8 cellular contexts compared by ENCODE assay signal in the genomic region with DNA sequence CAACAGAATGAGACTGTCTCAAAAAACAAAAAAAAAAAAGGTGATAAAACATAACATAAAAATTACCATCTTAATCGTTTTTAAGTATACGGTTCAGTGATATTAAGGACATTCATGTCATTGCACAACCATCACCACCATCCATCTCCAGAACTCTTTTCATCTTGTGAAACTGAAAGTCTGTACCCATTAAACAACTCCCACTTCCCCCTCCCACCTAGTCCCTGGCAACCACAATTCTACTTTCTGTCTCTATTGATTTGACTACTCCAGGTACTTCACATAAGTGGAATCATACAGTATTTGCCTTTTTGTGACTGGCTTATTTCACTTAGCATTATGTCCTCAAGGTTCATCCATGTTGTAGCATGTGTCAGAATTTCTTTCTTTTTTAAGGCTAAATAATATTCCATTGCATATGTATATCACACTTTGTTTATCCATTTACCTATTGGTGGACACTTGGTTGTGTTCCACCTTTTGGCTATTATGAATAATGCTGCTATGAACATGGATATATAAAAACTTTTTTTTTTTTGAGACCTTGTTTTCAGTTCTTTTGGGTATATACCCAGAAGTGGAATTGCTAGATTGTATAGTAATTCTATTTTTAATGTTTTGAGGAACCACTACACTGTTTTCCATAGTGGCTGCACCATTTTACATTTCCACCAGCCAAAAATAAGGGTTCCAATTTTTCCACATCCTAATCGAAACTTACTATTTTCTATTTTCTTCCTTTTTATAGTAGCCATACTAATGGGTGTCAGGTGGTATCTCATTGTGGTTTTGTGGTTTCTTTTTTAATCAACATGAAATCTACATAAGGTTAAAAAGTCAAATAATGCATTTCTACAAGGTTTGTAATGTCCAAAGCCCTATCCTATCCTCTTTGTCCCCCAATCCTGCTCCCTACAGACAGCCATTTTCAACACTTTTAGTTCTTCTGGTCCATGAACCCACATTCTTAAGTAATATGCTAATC. TPM values are rescaled to one million over a fixed set of nuclear protein-coding genes. Genes with fewer than 3 reads are reported as not detected.
A peak's percentile ranks its signal among the peaks of the same experiment; 100 is the strongest.
DNase-seq lines count a peak whose midpoint lies in the region; ATAC-seq and TF ChIP-seq lines count a peak whose summit lies in the region.

No MANE protein-coding gene starts in this region.

- peaks cover 0 to 7% (median 0%) of the 10 kb centered on the region in 4 donors for H3K4me1 ChIP-seq in transverse colon
- H3K4me1 ChIP-seq in GM23338 (ENCODE audit: insufficient read depth), result no peaks in the 10 kb centered on the region

- H3K9me2 ChIP-seq in GM23338 (ENCODE audit: insufficient read depth), result no peaks in the 10 kb centered on the region

- H3K27ac ChIP-seq in transverse colon (no peak overlapping the region), GM23338 (ENCODE audit: low read depth) (no peak overlapping the region)

- H3K9me3 ChIP-seq in transverse colon, result no peaks in the 10 kb centered on the region

- H3K27ac Mint-ChIP-seq in activated CD4-positive, alpha-beta T cell treated with anti-CD3 and anti-CD28 coated beads, Interleukin-2, amount 10 ng/mL, durations not matched to agents 24 days and 14 days, result peak overlapping the region; percentile 59
- no peak overlapping the region for H3K27ac Mint-ChIP-seq in stimulated activated effector memory CD8-positive, alpha-beta T cell treated with anti-CD3 and anti-CD28 coated beads, Interleukin-12 subunit alpha, Interleukin-12 subunit beta, amount 100 ng/mL, for 72 hours
- H3K27ac Mint-ChIP-seq in GM23338, result no peak overlapping the region

- no peaks in the 10 kb centered on the region for H3K27me3 ChIP-seq in transverse colon
- no peaks in the 10 kb centered on the region for H3K27me3 ChIP-seq in GM23338 (ENCODE audit: insufficient read depth)

- 58 to 60% methylated on average over 3 of the region's 3 CpGs for WGBS in transverse colon (ENCODE audit: low coverage in 1 of 2), 2 donors

- TF ChIP-seq POLR2A in transverse colon (IDR thresholded peaks at IDR 0.05), result no peak

- intact Hi-C loops in activated CD4-positive, alpha-beta T cell treated with anti-CD3 and anti-CD28 coated beads, Interleukin-2, amount 10 ng/mL, durations not matched to agents 24 days and 14 days (cut with micrococcal nuclease), result loop anchor here (1.0 kb wide), 9 partner anchors 13 to 297 kb away; a partner anchor contains a TSS
- intact Hi-C loops in transverse colon (cut with DNase I; ENCODE audit: low total_unique reads), result no loop called here

- no peaks in the 10 kb centered on the region for H4K20me1 ChIP-seq in GM23338 (replicated peaks; ENCODE audit: insufficient read depth)

- peaks cover 30% of the 10 kb centered on the region for H3K27me3 Mint-ChIP-seq in activated CD4-positive, alpha-beta T cell treated with anti-CD3 and anti-CD28 coated beads, Interleukin-2, amount 10 ng/mL, durations not matched to agents 24 days and 14 days
- no peaks in the 10 kb centered on the region for H3K27me3 Mint-ChIP-seq in GM23338 (ENCODE audit: insufficient read depth, low read depth, poor library complexity)

- H3K9me3 Mint-ChIP-seq in activated CD4-positive, alpha-beta T cell treated with anti-CD3 and anti-CD28 coated beads, Interleukin-2, amount 10 ng/mL, durations not matched to agents 24 days and 14 days, result no peaks in the 10 kb centered on the region
- H3K9me3 Mint-ChIP-seq in stimulated activated effector memory CD8-positive, alpha-beta T cell treated with anti-CD3 and anti-CD28 coated beads, Interleukin-12 subunit alpha, Interleukin-12 subunit beta, amount 100 ng/mL, for 72 hours, result no peaks in the 10 kb centered on the region
- no peaks in the 10 kb centered on the region for H3K9me3 Mint-ChIP-seq in GM23338

- H3K36me3 ChIP-seq in transverse colon (no peaks in the 10 kb centered on the region), GM23338 (ENCODE audit: insufficient read depth) (no peaks in the 10 kb centered on the region)

- DNase-seq in activated CD4-positive, alpha-beta T cell treated with anti-CD3 and anti-CD28 coated beads for 24 hours (ENCODE audit: low read depth in 2 of 2), result peak; percentile 16 to 29
- no peak for DNase-seq in activated CD4-positive, alpha-beta T cell treated with anti-CD3 and anti-CD28 coated beads, Interleukin-2, amount 50 U/mL, for 1 hour
- DNase-seq in activated CD4-positive, alpha-beta T cell treated with anti-CD3 and anti-CD28 coated beads, Interleukin-2, amount 10 ng/mL, durations not matched to agents 24 days and 14 days, result peak; percentile 85
- peak in 1 of 2 donors; percentile 60 for DNase-seq in stimulated activated effector memory CD8-positive, alpha-beta T cell treated with anti-CD3 and anti-CD28 coated beads, Interleukin-12 subunit alpha, Interleukin-12 subunit beta, amount 100 ng/mL, for 72 hours (ENCODE audit: low spot score in 2 of 2)
- DNase-seq in transverse colon, result no peak
- DNase-seq in NCI-H82 treated with DMSO at 0.1 percent for 48 hours (lab: John Stamatoyannopoulos, UW; ENCODE audit: unreplicated experiment), result no peak
- DNase-seq in GM23338 (ENCODE audit: low spot score), result no peak

- no peaks in the 10 kb centered on the region for H3K36me3 Mint-ChIP-seq in activated CD4-positive, alpha-beta T cell treated with anti-CD3 and anti-CD28 coated beads, Interleukin-2, amount 10 ng/mL, durations not matched to agents 24 days and 14 days (ENCODE audit: low read depth)
- peaks cover 6% of the 10 kb centered on the region for H3K36me3 Mint-ChIP-seq in stimulated activated effector memory CD8-positive, alpha-beta T cell treated with anti-CD3 and anti-CD28 coated beads, Interleukin-12 subunit alpha, Interleukin-12 subunit beta, amount 100 ng/mL, for 72 hours
- H3K36me3 Mint-ChIP-seq in GM23338 (ENCODE audit: low read depth), result no peaks in the 10 kb centered on the region

- TF ChIP-seq EP300 in transverse colon (IDR thresholded peaks at IDR 0.05; ENCODE audit: low read depth), result no peak

- in situ Hi-C loops in transverse colon (cut with MboI; ENCODE audit: low pct_ligation_motif_present in 1 of 4, low pct_unique_long_range_greater_than_20kb in 1 of 4, low sequenced_read_pairs in 3 of 4), result loop anchor here (5.0 to 25.0 kb wide), 3 partner anchors 271 to 294 kb away; no protein-coding TSS in a partner anchor

- no peaks in the 10 kb centered on the region for H3F3A ChIP-seq in GM23338 (replicated peaks; ENCODE audit: low read depth)

- TF ChIP-seq CTCF in transverse colon (IDR thresholded peaks at IDR 0.05) (no peak), GM23338 (conservative IDR thresholded peaks at IDR 0.05; ENCODE audit: low read depth in 2 of 2) (no peak)

- H3K4me1 Mint-ChIP-seq in activated CD4-positive, alpha-beta T cell treated with anti-CD3 and anti-CD28 coated beads, Interleukin-2, amount 10 ng/mL, durations not matched to agents 24 days and 14 days, result peaks cover 13% of the 10 kb centered on the region
- peaks cover 20% of the 10 kb centered on the region for H3K4me1 Mint-ChIP-seq in stimulated activated effector memory CD8-positive, alpha-beta T cell treated with anti-CD3 and anti-CD28 coated beads, Interleukin-12 subunit alpha, Interleukin-12 subunit beta, amount 100 ng/mL, for 72 hours
- H3K4me1 Mint-ChIP-seq in GM23338, result no peaks in the 10 kb centered on the region

- H3K4me3 Mint-ChIP-seq in activated CD4-positive, alpha-beta T cell treated with anti-CD3 and anti-CD28 coated beads, Interleukin-2, amount 10 ng/mL, durations not matched to agents 24 days and 14 days, result peak overlapping the region; percentile 34
- no peak overlapping the region for H3K4me3 Mint-ChIP-seq in stimulated activated effector memory CD8-positive, alpha-beta T cell treated with anti-CD3 and anti-CD28 coated beads, Interleukin-12 subunit alpha, Interleukin-12 subunit beta, amount 100 ng/mL, for 72 hours
- no peak overlapping the region for H3K4me3 Mint-ChIP-seq in GM23338

- ATAC-seq in HG03097 (IDR thresholded peaks at IDR 0.05; ENCODE audit: low FRiP score, unreplicated experiment) (peak; percentile 86), GM23338 (no peak)
- peak; percentile 97 for ATAC-seq in stimulated activated effector memory CD8-positive, alpha-beta T cell treated with anti-CD3 and anti-CD28 coated beads, Interleukin-12 subunit alpha, Interleukin-12 subunit beta, amount 100 ng/mL, for 72 hours

- no peak overlapping the region for H3K4me2 ChIP-seq in GM23338

- no peaks in the 10 kb centered on the region for H3K79me2 ChIP-seq in GM23338 (replicated peaks; ENCODE audit: insufficient read depth)

- no peak overlapping the region for H2AFZ ChIP-seq in GM23338

- H3K4me3 ChIP-seq in transverse colon (no peak overlapping the region), GM23338 (no peak overlapping the region)

TF ChIP-seq in GM23338, 12 proteins besides CTCF, POLR2A, EP300 and RAD21 (continues in another document):
- TF ChIP-seq ZNF114 (CRISPR knock-in tag; IDR thresholded peaks at IDR 0.05) (no peak), STAT1 (IDR thresholded peaks at IDR 0.05; ENCODE audit: unreplicated experiment) (no peak), EZH2 (IDR thresholded peaks at IDR 0.05; ENCODE audit: low read depth, unreplicated experiment) (no peak), EZH2phosphoT487 (IDR thresholded peaks at IDR 0.05; ENCODE audit: unreplicated experiment) (no peak), JUNB (IDR thresholded peaks at IDR 0.05; ENCODE audit: unreplicated experiment) (no peak), CREB1 (CRISPR knock-in tag; IDR thresholded peaks at IDR 0.05; ENCODE audit: low read depth) (no peak), ZNF331 (CRISPR knock-in tag; IDR thresholded peaks at IDR 0.05; ENCODE audit: low read depth) (no peak), POLR2AphosphoS5 (IDR thresholded peaks at IDR 0.05; ENCODE audit: low read depth) (no peak), NANOG (IDR thresholded peaks at IDR 0.05; ENCODE audit: borderline replicate concordance) (no peak)

RNA-seq across cellular contexts. Expression of a gene that starts 23.4 kb away (rescaled TPM):
- 30.3 and 35.3 TPM in 2 replicates for total RNA-seq in activated CD4-positive, alpha-beta T cell treated with anti-CD3 and anti-CD28 coated beads, Interleukin-2, amount 10 ng/mL, durations not matched to agents 24 days and 14 days
- total RNA-seq in transverse colon, result 100 to 1,000 TPM in 1 of 4 donors, 10 to 100 TPM in 3; 16.1 to 225 (median 47.8) TPM
- total RNA-seq in GM23338 (2014; rRNA removed; shearing (Covaris generic)), result 117 and 123 TPM in 2 replicates
- 45.8 and 59.5 TPM in 2 replicates for polyA plus RNA-seq in GM23338 (2016; fragmentation: Nextera tagmentation; extraction: Ambion mirVana)

RNA-seq across cellular contexts. Expression of a gene that starts 45.4 kb away (rescaled TPM):
- 48.6 and 52.7 TPM in 2 replicates for total RNA-seq in activated CD4-positive, alpha-beta T cell treated with anti-CD3 and anti-CD28 coated beads, Interleukin-2, amount 10 ng/mL, durations not matched to agents 24 days and 14 days
- 10 to 100 TPM in 2 of 4 donors, 1 to 10 TPM in 2; 5.0 to 28.9 (median 13.4) TPM for total RNA-seq in transverse colon
- 16.6 and 25.5 TPM in 2 replicates for total RNA-seq in GM23338 (2014; rRNA removed; shearing (Covaris generic))
- polyA plus RNA-seq in GM23338 (2016; fragmentation: Nextera tagmentation; extraction: Ambion mirVana), result 61.9 and 86.9 TPM in 2 replicates

Comparison
In these comparisons a context has a peak if more than half of its experiments do, and no peak if none do; other contexts are left out.
1. DNase-seq: peak in activated CD4-positive, alpha-beta T cell treated with anti-CD3 and anti-CD28 coated beads for 24 hours (2 of 2) and activated CD4-positive, alpha-beta T cell treated with anti-CD3 and anti-CD28 coated beads, Interleukin-2, amount 10 ng/mL, durations not matched to agents 24 days and 14 days (single experiment); none in activated CD4-positive, alpha-beta T cell treated with anti-CD3 and anti-CD28 coated beads, Interleukin-2, amount 50 U/mL, for 1 hour (single experiment), transverse colon (single experiment), NCI-H82 treated with DMSO at 0.1 percent for 48 hours (single experiment) and GM23338 (single experiment).